In the genomic region with DNA sequence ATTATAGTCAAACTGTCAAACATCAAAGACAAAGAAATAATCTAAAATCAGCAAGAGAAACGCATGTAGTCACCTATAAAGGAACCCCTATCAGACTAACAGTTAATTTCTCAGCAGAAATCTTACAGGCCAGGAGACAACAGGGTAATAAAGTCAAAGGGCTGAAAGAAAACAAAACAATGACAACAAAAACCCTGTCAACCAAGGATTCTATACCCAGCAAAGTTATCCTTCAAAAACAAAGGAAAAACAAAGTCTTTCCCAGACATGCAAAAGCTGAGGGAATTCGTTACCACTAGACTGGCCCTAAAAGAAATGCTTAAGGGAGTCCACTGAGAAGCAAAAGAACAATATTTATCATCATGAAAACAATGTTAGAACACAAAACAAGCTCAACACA, we compare ENCODE assay signal across 16 cellular contexts. TPM values are rescaled to one million over a fixed set of nuclear protein-coding genes. Genes with fewer than 3 reads are reported as not detected.
DNase-seq lines count a peak whose midpoint lies in the region; ATAC-seq, FAIRE-seq and TF ChIP-seq lines count a peak whose summit lies in the region.
"Had no signal": no experiment of that assay in that cellular context is flagged by ENCODE, and none has a peak within 500 bp of the region (broad histone marks: within the 10 kb centered on the region; RNA-seq: fewer than 3 reads in every experiment).

No MANE protein-coding gene starts in this region.

- H3K4me1 ChIP-seq in HepG2 (ENCODE audit: insufficient read depth, low read length) (peaks cover 10% of the 10 kb centered on the region), right lobe of liver (peaks cover 0 to 3% (median 0%) of the 10 kb centered on the region in 4 donors), small intestine (ENCODE audit: control insufficient read depth in 2 of 2, insufficient read depth in 1 of 2, low read depth in 1 of 2, low read length in 1 of 2) (peaks cover 0 to 3% of the 10 kb centered on the region in 2 donors)
- H3K4me1 ChIP-seq: HAP-1 had no signal

- H4K20me1 ChIP-seq in HepG2 (ENCODE audit: insufficient read depth, low read length), result no peaks in the 10 kb centered on the region
- H4K20me1 ChIP-seq: BLaER1 treated with 17β-estradiol and CSF1 and Interleukin-3, amounts not matched to agents 10 nM and 100 nM had no signal

- CTCF ChIA-PET in HepG2 (lab: Yijun Ruan, JAX; ENCODE audit: low intra/inter-chr PET ratio, low total read pairs) (no interaction called here), activated B cell treated with CpG ODN at 0.5 μM for 24 hours (lab: Charles Lee) (no interaction called here)

- TF ChIP-seq RAD21 in HepG2 (CRISPR knock-in tag; IDR thresholded peaks at IDR 0.05), result no peak

- peak overlapping the region; percentile 46 for H3K27ac Mint-ChIP-seq in activated B cell treated with CpG ODN at 0.5 μM for 24 hours
- H3K27ac Mint-ChIP-seq: CD8-positive, alpha-beta T cell had no signal

- H3K9me3 ChIP-seq in HepG2 (ENCODE audit: low read length) (peaks cover 24% of the 10 kb centered on the region), right lobe of liver (no peaks in the 10 kb centered on the region), small intestine (ENCODE audit: control insufficient read depth, low read depth) (peaks cover 1% of the 10 kb centered on the region)
- H3K9me3 ChIP-seq: HAP-1 had no signal

- no peak overlapping the region for H3K4me3 ChIP-seq in HepG2 (replicated peaks in 1 of 3; ENCODE audit: insufficient read depth in 1 of 3, low read depth in 2 of 3, low read length in 3 of 3)
- H3K4me3 ChIP-seq in right lobe of liver, result no peak overlapping the region
- no peak overlapping the region for H3K4me3 ChIP-seq in small intestine (ENCODE audit: low read depth in 1 of 2, low read length in 2 of 2)
- H3K4me3 ChIP-seq: BLaER1 treated with 17β-estradiol and CSF1 and Interleukin-3, amounts not matched to agents 10 nM and 100 nM; GM23248; HAP-1 had no signal

- no peaks in the 10 kb centered on the region for H3K36me3 ChIP-seq in HepG2 (replicated peaks in 1 of 2; ENCODE audit: control insufficient read depth in 1 of 2, insufficient read depth in 2 of 2, low read length in 2 of 2)
- H3K36me3 ChIP-seq in right lobe of liver, result no peaks in the 10 kb centered on the region
- H3K36me3 ChIP-seq in small intestine (ENCODE audit: control insufficient read depth in 2 of 2, insufficient read depth in 2 of 2, low read length in 2 of 2), result no peaks in the 10 kb centered on the region
- H3K36me3 ChIP-seq: HAP-1 had no signal

- H3K27me3 ChIP-seq in HepG2 (ENCODE audit: control insufficient read depth in 1 of 2, insufficient read depth in 2 of 2, low read length in 2 of 2), result no peaks in the 10 kb centered on the region; a peak in 1 of 5 replicates
- no peaks in the 10 kb centered on the region for H3K27me3 ChIP-seq in right lobe of liver
- no peaks in the 10 kb centered on the region for H3K27me3 ChIP-seq in small intestine (ENCODE audit: control insufficient read depth in 2 of 2, insufficient read depth in 2 of 2, low read length in 2 of 2)
- H3K27me3 ChIP-seq: BLaER1 treated with 17β-estradiol and CSF1 and Interleukin-3, amounts not matched to agents 10 nM and 100 nM had no signal

- 0% methylated on average over 2 of the region's 2 CpGs for WGBS in HepG2 (ENCODE audit: low lambda C conversion rate)
- 81% methylated on average over 2 of the region's 2 CpGs for WGBS in right lobe of liver (ENCODE audit: insufficient coverage, low coverage, low lambda C conversion rate, missing lambda C conversion rate)
- WGBS in small intestine, 3 donors, result 86 to 95% (median 93%) methylated on average over 2 of the region's 2 CpGs

- TF ChIP-seq POLR2A in HepG2 (IDR thresholded peaks at IDR 0.05; ENCODE audit: insufficient read depth in 1 of 2, low read depth in 2 of 2, low read length in 2 of 2) (no peak), right lobe of liver (IDR thresholded peaks at IDR 0.05) (no peak)

- peaks cover 50% of the 10 kb centered on the region for H3K36me3 Mint-ChIP-seq in activated B cell treated with CpG ODN at 0.5 μM for 24 hours (ENCODE audit: low read depth)

- no peak for TF ChIP-seq CTCF in HepG2 (CRISPR knock-in tag; IDR thresholded peaks at IDR 0.05)
- TF ChIP-seq CTCF in right lobe of liver (IDR thresholded peaks at IDR 0.05), result no peak
- TF ChIP-seq CTCF in activated B cell treated with CpG ODN at 0.5 μM for 24 hours (IDR thresholded peaks at IDR 0.05), result no peak

- TF ChIP-seq EP300 in HepG2 (IDR thresholded peaks at IDR 0.05; ENCODE audit: low read depth in 2 of 2, low read length in 2 of 2), result no peak
- no peak for TF ChIP-seq EP300 in HepG2 (CRISPR knock-in tag; IDR thresholded peaks at IDR 0.05; ENCODE audit: borderline replicate concordance)

- no TSS peak for BruUV-seq in HepG2 (replicated peaks; lab: Mats Ljungman, UMichigan)

- no peak overlapping the region for H3K4me3 Mint-ChIP-seq in activated B cell treated with CpG ODN at 0.5 μM for 24 hours
- H3K4me3 Mint-ChIP-seq: CD8-positive, alpha-beta T cell had no signal

- peaks cover 68% of the 10 kb centered on the region for H3K4me1 Mint-ChIP-seq in activated B cell treated with CpG ODN at 0.5 μM for 24 hours

- H3K27ac ChIP-seq in HepG2 (ENCODE audit: extremely low read length, insufficient read depth, low read length) (no peak overlapping the region), right lobe of liver (no peak overlapping the region), epithelial cell of prostate (peak overlapping the region; percentile 10), small intestine (ENCODE audit: low read depth in 1 of 2, low read length in 1 of 2) (no peak overlapping the region)
- H3K27ac ChIP-seq: BLaER1 treated with 17β-estradiol and CSF1 and Interleukin-3, amounts not matched to agents 10 nM and 100 nM; GM23248 had no signal

- POLR2A ChIA-PET in HepG2 (lab: Yijun Ruan, JAX) (no interaction called here), activated B cell treated with CpG ODN at 0.5 μM for 24 hours (lab: Charles Lee) (interaction anchor here (1.4 to 6.2 kb wide), 2 partner anchors 13 to 20 kb away, joined by 3 to 31 read pairs; a partner anchor contains a TSS)

- FAIRE-seq in HepG2 (lab: Jason Lieb, UNC) (no peak), small intestine (lab: Jason Lieb, UNC) (no peak)
- FAIRE-seq: GM18507 had no signal

- H2AFZ ChIP-seq in HepG2 (ENCODE audit: low read length), result no peak overlapping the region
- H2AFZ ChIP-seq: GM23248 had no signal

- DNase-seq in HepG2 (ENCODE audit: low spot score), result no peak
- DNase-seq in right lobe of liver, result no peak
- no peak for DNase-seq in activated B cell treated with CpG ODN at 0.5 μM for 24 hours
- no peak for DNase-seq in epithelial cell of prostate (ENCODE audit: low read depth, low spot score)
- no peak for DNase-seq in mucosa of gallbladder (ENCODE audit: low spot score)
- no peak for DNase-seq in small intestine
- DNase-seq: 8988T; Calu3; CD8-positive, alpha-beta T cell; DMS79 treated with DMSO at 0.1 percent for 48 hours; GF-D8; GM23248 had no signal

- peaks cover 19% of the 10 kb centered on the region for H3K9me3 Mint-ChIP-seq in activated B cell treated with CpG ODN at 0.5 μM for 24 hours

- H3K79me2 ChIP-seq in HepG2 (ENCODE audit: insufficient read depth, low read length), result no peaks in the 10 kb centered on the region

- no peak for ATAC-seq in HepG2
- no peak for ATAC-seq in right lobe of liver
- no peak for ATAC-seq in activated B cell treated with CpG ODN at 0.5 μM for 24 hours (ENCODE audit: low read depth)
- ATAC-seq in HG03159 (IDR thresholded peaks at IDR 0.05; ENCODE audit: unreplicated experiment), result no peak
- ATAC-seq: CD8-positive, alpha-beta T cell had no signal

- no peak overlapping the region for H3K4me2 ChIP-seq in HepG2 (ENCODE audit: low read depth, low read length)
- H3K4me2 ChIP-seq: BLaER1 treated with 17β-estradiol and CSF1 and Interleukin-3, amounts not matched to agents 10 nM and 100 nM had no signal

- no peak overlapping the region for H3K9ac ChIP-seq in HepG2 (ENCODE audit: insufficient read depth, low read depth, low read length)
- H3K9ac ChIP-seq: BLaER1 treated with 17β-estradiol and CSF1 and Interleukin-3, amounts not matched to agents 10 nM and 100 nM; GM23248 had no signal

- H3K27me3 Mint-ChIP-seq in activated B cell treated with CpG ODN at 0.5 μM for 24 hours, result no peaks in the 10 kb centered on the region

- intact Hi-C loops in HepG2 (cut with micrococcal nuclease; ENCODE audit: unreplicated experiment), result no loop called here
- intact Hi-C loops in right lobe of liver (cut with DNase I), result no loop called here
- intact Hi-C loops in activated B cell treated with CpG ODN at 0.5 μM for 24 hours (cut with micrococcal nuclease), result no loop called here

- in situ Hi-C loops in HepG2 (cut with HindIII; ENCODE audit: extremely low pct_ligation_motif_present, low pct_unique_long_range_greater_than_20kb), result no loop called here

RNA-seq across cellular contexts. Expression of a gene that starts 22.1 kb away (rescaled TPM):
- total RNA-seq in HepG2 (2016; rRNA removed; fragmentation: Illumina TruSeq; extraction: Trizol) (not detected in 2 replicates), right lobe of liver (1 to 10 TPM in 5 of 6 experiments, under 1 TPM in 1; 0.64 to 6.7 (median 2.9) TPM), activated B cell treated with CpG ODN at 0.5 μM for 24 hours (47.5 and 59.9 TPM in 2 replicates), mucosa of gallbladder (2.2 TPM)
- total RNA-seq in HepG2 (2016; cell fraction: cytosol; rRNA removed; fragmentation: Illumina TruSeq; extraction: Trizol; ENCODE audit: low read depth), result not detected in 2 replicates
- not detected in 2 replicates for total RNA-seq in HepG2 (2016; cell fraction: insoluble cytoplasmic fraction; rRNA removed; fragmentation: Illumina TruSeq; extraction: Trizol)
- not detected in 2 replicates for total RNA-seq in HepG2 (2016; cell fraction: membrane; rRNA removed; fragmentation: Illumina TruSeq; extraction: Trizol)
- not detected in 2 replicates for total RNA-seq in HepG2 (2016; cell fraction: nucleus; rRNA removed; fragmentation: Illumina TruSeq; extraction: Trizol)
- polyA plus RNA-seq in HepG2 (2011; rRNA removed) (0.03 TPM in 2 replicates), small intestine (1 to 10 TPM in 1 of 3 donors, under 1 TPM in 2; under 0.01 to 3.8 (median 0.95) TPM)
- 0.03 TPM in 1 of 2 replicates, not detected in the other for polyA plus RNA-seq in HepG2 (2011; cell fraction: cytosol; rRNA removed)
- polyA plus RNA-seq in HepG2 (2011; cell fraction: nucleus; rRNA removed), result 0.05 TPM in 1 of 2 replicates, not detected in the other
- not detected in 2 replicates for polyA plus RNA-seq in HepG2 (2012)
- not detected in 2 replicates for polyA plus RNA-seq in HepG2 (2016; cell fraction: cytosol; fragmentation: Illumina TruSeq; extraction: Trizol; ENCODE audit: low read depth)
- not detected in 2 replicates for polyA plus RNA-seq in HepG2 (2016; cell fraction: insoluble cytoplasmic fraction; fragmentation: Illumina TruSeq; extraction: Trizol; ENCODE audit: low read depth)
- polyA plus RNA-seq in HepG2 (2016; cell fraction: membrane; fragmentation: Illumina TruSeq; extraction: Trizol; ENCODE audit: low read depth), result not detected in 2 replicates
- not detected in 2 replicates for polyA plus RNA-seq in HepG2 (2016; cell fraction: nucleus; fragmentation: Illumina TruSeq; extraction: Trizol; ENCODE audit: insufficient read depth, low read depth)
- polyA minus RNA-seq in HepG2 (2011; rRNA and poly(A)+ RNA removed; ENCODE audit: low replicate concordance), result 0.05 TPM in 1 of 2 replicates, not detected in the other
- polyA minus RNA-seq in HepG2 (2011; cell fraction: cytosol; rRNA and poly(A)+ RNA removed), result not detected in 2 replicates
- polyA minus RNA-seq in HepG2 (2011; cell fraction: nucleus; rRNA and poly(A)+ RNA removed), result not detected in 2 replicates
